9 cellular contexts compared by ENCODE assay signal in the genomic region with DNA sequence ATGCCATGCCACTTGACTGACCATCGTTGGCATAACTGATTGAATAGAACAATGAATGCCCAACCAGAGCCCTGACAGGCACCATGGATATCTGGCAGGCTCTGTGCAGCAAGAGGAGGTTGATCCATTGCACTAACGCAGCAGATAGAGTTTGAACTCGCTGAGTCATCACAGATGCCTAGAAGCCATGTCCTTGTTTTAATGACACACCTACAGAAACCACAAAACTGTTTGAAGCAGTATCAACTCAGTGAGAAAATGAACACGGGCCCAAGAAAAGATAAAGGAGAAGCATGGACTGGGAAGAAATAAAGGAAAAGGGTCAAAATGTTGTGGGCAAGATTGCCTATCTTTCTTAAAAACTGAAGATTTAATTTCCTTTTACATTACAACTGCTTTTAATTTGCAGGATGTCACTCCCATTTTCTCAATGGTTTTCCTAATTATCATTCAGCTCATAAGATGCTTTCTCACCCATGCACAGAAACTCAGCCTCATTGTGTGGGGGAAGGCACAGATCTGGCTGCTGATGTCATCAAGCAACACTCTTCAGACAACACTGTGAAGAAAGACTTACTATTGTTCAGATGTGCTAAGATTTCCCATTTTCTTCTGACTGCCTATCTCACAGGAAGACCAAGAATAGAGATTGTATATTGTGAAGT.
DNase-seq lines count a peak whose midpoint lies in the region; ATAC-seq lines count a peak whose summit lies in the region.
"Had no signal": no experiment of that assay in that cellular context is flagged by ENCODE, and none has a peak within 500 bp of the region (broad histone marks: within the 10 kb centered on the region; RNA-seq: fewer than 3 reads in every experiment).

No MANE protein-coding gene starts in this region.

- intact Hi-C loops in left ventricle myocardium superior (cut with micrococcal nuclease) = no loop called here

- peak overlapping the region; percentile 75 for H3K27ac ChIP-seq in epithelial cell of prostate
- H3K27ac ChIP-seq: neutrophil had no signal

- ATAC-seq in GM18867 (IDR thresholded peaks at IDR 0.05; ENCODE audit: unreplicated experiment) = peak; percentile 53
- ATAC-seq in GM21528 (IDR thresholded peaks at IDR 0.05; ENCODE audit: low FRiP score, unreplicated experiment) = no peak
- ATAC-seq in left ventricle myocardium superior = no peak

- DNase-seq in AG20443 (ENCODE audit: low spot score) (peak; percentile 49), NCI-H510A treated with DMSO at 0.1 percent for 48 hours (lab: John Stamatoyannopoulos, UW) (peak; percentile 62), epithelial cell of prostate (ENCODE audit: low read depth, low spot score) (peak; percentile 80), left ventricle myocardium superior (no peak), SIG-M5 treated with dmso at 0.1 percent for 504 hours (lab: John Stamatoyannopoulos, UW; ENCODE audit: unreplicated experiment) (no peak)
- DNase-seq in stimulated activated CD4-positive, alpha-beta T cell treated with anti-CD3 and anti-CD28 coated beads, Interleukin-2, amount 100 ng/mL, for 4 hours (ENCODE audit: low read depth) = peak; percentile 13

Comparison
In these comparisons a context has a peak if more than half of its experiments do, and no peak if none do; other contexts are left out.
1. DNase-seq: peak in AG20443 (single experiment), NCI-H510A treated with DMSO at 0.1 percent for 48 hours (single experiment), epithelial cell of prostate (single experiment) and stimulated activated CD4-positive, alpha-beta T cell treated with anti-CD3 and anti-CD28 coated beads, Interleukin-2, amount 100 ng/mL, for 4 hours (single experiment); none in left ventricle myocardium superior (single experiment) and SIG-M5 treated with dmso at 0.1 percent for 504 hours (single experiment).